ENCODE assay signal across 19 cellular contexts in the genomic region with DNA sequence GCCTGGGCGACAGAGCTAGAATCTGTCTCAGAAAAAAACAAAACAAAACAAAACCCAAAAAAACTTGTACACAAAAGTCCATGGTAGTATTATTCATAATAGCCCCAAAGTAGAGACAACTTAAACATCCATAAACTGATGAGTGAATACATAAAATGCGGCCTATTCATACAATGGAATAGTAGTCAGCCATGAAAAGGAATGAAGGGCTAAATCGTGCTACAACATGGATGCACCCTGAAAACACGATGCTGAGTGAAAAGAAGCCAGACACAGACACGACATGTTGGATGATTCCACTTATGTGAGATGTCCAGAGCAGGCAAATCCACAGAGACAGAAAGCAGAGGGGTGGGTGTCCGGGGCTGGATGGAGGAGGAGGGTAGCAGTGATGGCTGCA. TPM values are rescaled to one million over a fixed set of nuclear protein-coding genes. Genes with fewer than 3 reads are reported as not detected.
"Had no signal": no experiment of that assay in that cellular context is flagged by ENCODE, and none has a peak within 500 bp of the region (broad histone marks: within the 10 kb centered on the region; RNA-seq: fewer than 3 reads in every experiment).

No MANE protein-coding gene starts in this region.

- H3K4me3 Mint-ChIP-seq: activated naive CD8-positive, alpha-beta T cell treated with anti-CD3 and anti-CD28 coated beads for 36 hours; brain; endodermal cell; natural killer cell; stimulated activated naive B cell treated with anti-CD40 and anti-IgM and Interleukin-4, amounts not matched to agents 10 μg/mL and 1 μg/mL and 100 μg/mL, for 72 hours had no signal

- FAIRE-seq: colon, keratinocyte had no signal

- H3K9me3 ChIP-seq: lower lobe of right lung, spleen, thoracic aorta had no signal

- H3K36me3 Mint-ChIP-seq: activated naive CD8-positive, alpha-beta T cell treated with anti-CD3 and anti-CD28 coated beads for 36 hours; brain; natural killer cell; stimulated activated naive B cell treated with anti-CD40 and anti-IgM and Interleukin-4, amounts not matched to agents 10 μg/mL and 1 μg/mL and 100 μg/mL, for 72 hours had no signal

- H3K27ac Mint-ChIP-seq: activated naive CD8-positive, alpha-beta T cell treated with anti-CD3 and anti-CD28 coated beads for 36 hours; natural killer cell; stimulated activated naive B cell treated with anti-CD40 and anti-IgM and Interleukin-4, amounts not matched to agents 10 μg/mL and 1 μg/mL and 100 μg/mL, for 72 hours had no signal

- H3K27ac ChIP-seq: epithelial cell of prostate, lower lobe of right lung, spleen, WERI-Rb-1 had no signal

- H3K4me1 Mint-ChIP-seq: activated naive CD8-positive, alpha-beta T cell treated with anti-CD3 and anti-CD28 coated beads for 36 hours; endodermal cell; natural killer cell had no signal

- H3K9me3 Mint-ChIP-seq: activated naive CD8-positive, alpha-beta T cell treated with anti-CD3 and anti-CD28 coated beads for 36 hours; endodermal cell; natural killer cell; stimulated activated naive B cell treated with anti-CD40 and anti-IgM and Interleukin-4, amounts not matched to agents 10 μg/mL and 1 μg/mL and 100 μg/mL, for 72 hours had no signal

- ATAC-seq: natural killer cell had no signal

- DNase-seq: activated CD4-positive, alpha-beta T cell treated with anti-CD3 and anti-CD28 coated beads, Interleukin-2, amount 50 U/mL, for 48 hours; activated naive CD4-positive, alpha-beta T cell; activated naive CD8-positive, alpha-beta T cell treated with anti-CD3 and anti-CD28 coated beads for 36 hours; central memory CD4-positive, alpha-beta T cell; foreskin melanocyte; natural killer cell; spleen; stimulated activated naive B cell treated with anti-CD40 and anti-IgM and Interleukin-4, amounts not matched to agents 10 μg/mL and 1 μg/mL and 100 μg/mL, for 72 hours; WERI-Rb-1 had no signal

- H3K4me3 ChIP-seq: lower lobe of right lung, spleen had no signal

- H3K36me3 ChIP-seq: lower lobe of right lung, spleen, thoracic aorta, WERI-Rb-1 had no signal

RNA-seq across cellular contexts. Expression of a gene that starts 12.3 kb away (rescaled TPM):
- total RNA-seq: activated naive CD8-positive, alpha-beta T cell treated with anti-CD3 and anti-CD28 coated beads for 36 hours; endodermal cell; lower lobe of right lung; natural killer cell; sciatic nerve; spleen; T-helper 2 cell treated with Interferon-gamma antibody and Interleukin-4, amounts not matched to agents 100 ng/mL and 5 ng/mL, for 36 hours; thoracic aorta; ureter had no signal
- polyA plus RNA-seq: keratinocyte, spleen had no signal

RNA-seq across cellular contexts. Expression of a gene that starts 36.6 kb away (rescaled TPM):
- total RNA-seq: endodermal cell; lower lobe of right lung; natural killer cell; sciatic nerve; T-helper 2 cell treated with Interferon-gamma antibody and Interleukin-4, amounts not matched to agents 100 ng/mL and 5 ng/mL, for 36 hours; thoracic aorta had no signal
- polyA plus RNA-seq: keratinocyte had no signal
